Comparison of ENCODE assay signal across 19 cellular contexts in the genomic region with DNA sequence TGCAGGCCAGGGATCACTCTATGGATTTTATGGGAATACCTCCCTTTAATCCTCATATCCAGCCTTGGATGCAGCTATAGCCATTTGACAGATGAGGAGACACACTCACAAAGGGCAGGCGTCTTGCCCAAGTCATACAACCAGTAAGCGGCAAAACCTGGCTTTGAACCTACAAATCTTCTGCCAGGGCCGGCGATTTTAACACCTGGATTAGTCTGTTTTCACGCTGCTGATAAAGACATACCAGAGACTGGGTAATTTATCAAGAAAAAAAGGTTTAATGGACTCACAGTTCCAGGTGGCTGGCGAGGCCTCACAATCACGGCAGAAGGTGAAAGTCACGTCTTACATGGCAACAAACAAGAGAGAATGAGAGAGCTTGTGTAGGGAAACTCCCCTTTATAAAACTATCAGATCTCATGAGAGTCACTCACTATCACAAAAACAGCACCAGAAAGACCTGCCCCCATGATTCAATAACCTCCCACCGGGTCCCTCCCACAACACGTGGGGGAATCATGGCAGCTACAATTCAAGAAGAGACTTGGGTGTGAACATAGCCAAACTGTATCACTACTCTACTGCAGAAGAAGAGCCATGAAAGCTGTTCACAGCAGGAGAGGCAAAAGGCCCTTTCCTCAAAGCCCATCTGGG.
DNase-seq lines count a peak whose midpoint lies in the region; TF ChIP-seq lines count a peak whose summit lies in the region.
"Had no signal": no experiment of that assay in that cellular context is flagged by ENCODE, and none has a peak within 500 bp of the region (broad histone marks: within the 10 kb centered on the region; RNA-seq: fewer than 3 reads in every experiment).

No MANE protein-coding gene starts in this region.

- intact Hi-C loops in CD4-positive, alpha-beta memory T cell (cut with micrococcal nuclease) = loop anchor here (2.0 kb wide), 1 partner anchor 14 kb away; no protein-coding TSS in a partner anchor
- intact Hi-C loops in dorsolateral prefrontal cortex (cut with DNase I) = loop anchor here in 1 of 2 donors (10.0 kb wide), 1 partner anchor 128 kb away; no protein-coding TSS in a partner anchor

- no peak overlapping the region for H2BK15ac ChIP-seq in neuronal stem cell (ENCODE audit: low read length)

- H3K27me3 ChIP-seq in CD4-positive, alpha-beta memory T cell (ENCODE audit: insufficient read depth, low read length) = no peaks in the 10 kb centered on the region
- no peaks in the 10 kb centered on the region for H3K27me3 ChIP-seq in dorsolateral prefrontal cortex
- no peaks in the 10 kb centered on the region for H3K27me3 ChIP-seq in rectal smooth muscle tissue (ENCODE audit: control insufficient read depth, insufficient read depth, low read length)
- no peaks in the 10 kb centered on the region for H3K27me3 ChIP-seq in neuronal stem cell (ENCODE audit: control insufficient read depth in 3 of 3, insufficient read depth in 3 of 3, low read depth in 1 of 3, low read length in 3 of 3)
- H3K27me3 ChIP-seq: testis had no signal

- no peak overlapping the region for H2BK12ac ChIP-seq in neuronal stem cell (ENCODE audit: low read length)

- peaks cover 25% of the 10 kb centered on the region for H3K4me1 ChIP-seq in CD4-positive, alpha-beta memory T cell (ENCODE audit: insufficient read depth, low read length)
- H3K4me1 ChIP-seq in rectal smooth muscle tissue (ENCODE audit: control insufficient read depth, insufficient read depth, low read length) (peaks cover 18% of the 10 kb centered on the region), neuronal stem cell (ENCODE audit: control insufficient read depth in 2 of 2, insufficient read depth in 1 of 2, low read depth in 1 of 2, low read length in 2 of 2) (peaks cover 3 to 13% of the 10 kb centered on the region in 2 donors)

- no peak for TF ChIP-seq CTCF in HFFc6 (IDR thresholded peaks at IDR 0.05)
- no peak for TF ChIP-seq CTCF in dorsolateral prefrontal cortex (IDR thresholded peaks at IDR 0.05 in 54 of 56, conservative IDR thresholded peaks at IDR 0.05 in 2 of 56; ENCODE audit: low read depth in 1 of 56, partially characterized antibody in 56 of 56)

- no peak for DNase-seq in CD4-positive, alpha-beta memory T cell
- DNase-seq in HFFc6 (no peak), dorsolateral prefrontal cortex (no peak), neuronal stem cell (ENCODE audit: low spot score) (no peak), NCI-H69 (lab: John Stamatoyannopoulos, UW) (no peak), SKM-1 treated with dmso at 0.1 percent for 144 hours (lab: John Stamatoyannopoulos, UW; ENCODE audit: unreplicated experiment) (no peak)
- DNase-seq: activated CD4-positive, alpha-beta memory T cell treated with anti-CD3 and anti-CD28 coated beads, Interleukin-2, amount 10 ng/mL, durations not matched to agents 7 days and 5 days; activated naive CD8-positive, alpha-beta T cell treated with anti-CD3 and anti-CD28 coated beads, Interleukin-2, amount 50 U/mL, for 24 hours; Karpas-422; NCI-H1092; NCI-H2029; NCI-H446 treated with DMSO at 0.1 percent for 48 hours; retina; stimulated activated CD4-positive, alpha-beta T cell treated with anti-CD3 and anti-CD28 coated beads, Interleukin-12 subunit alpha, Interleukin-12 subunit beta, amount 100 ng/mL, for 4 hours; SW 1271; testis had no signal

- no peaks in the 10 kb centered on the region for H3K9me3 ChIP-seq in CD4-positive, alpha-beta memory T cell (ENCODE audit: control insufficient read depth in 1 of 2, low read length in 2 of 2)
- peaks cover 2 to 5% of the 10 kb centered on the region in 2 donors for H3K9me3 ChIP-seq in neuronal stem cell (replicated peaks in 1 of 2; ENCODE audit: control insufficient read depth in 2 of 2, insufficient read depth in 1 of 2, low read depth in 1 of 2, low read length in 2 of 2)
- H3K9me3 ChIP-seq: testis had no signal

- no peak overlapping the region for H3K4me3 ChIP-seq in CD4-positive, alpha-beta memory T cell (ENCODE audit: low read length in 2 of 2)
- H3K4me3 ChIP-seq in dorsolateral prefrontal cortex = no peak overlapping the region
- no peak overlapping the region for H3K4me3 ChIP-seq in rectal smooth muscle tissue (ENCODE audit: low read length)
- no peak overlapping the region for H3K4me3 ChIP-seq in neuronal stem cell (ENCODE audit: low read length in 2 of 2)
- H3K4me3 ChIP-seq: testis had no signal

- no peak overlapping the region for H2BK120ac ChIP-seq in neuronal stem cell (ENCODE audit: low read depth, low read length)

- H3K4me1 Mint-ChIP-seq in CD4-positive, alpha-beta memory T cell = peaks cover 20 to 56% (median 26%) of the 10 kb centered on the region in 4 donors
- H3K4me1 Mint-ChIP-seq in HFFc6 (ENCODE audit: low read depth) = peaks cover 41% of the 10 kb centered on the region

- H3K9ac ChIP-seq in rectal smooth muscle tissue (ENCODE audit: low read length) (no peak overlapping the region), neuronal stem cell (ENCODE audit: low read depth, low read length, poor library complexity) (no peak overlapping the region)

- no peak overlapping the region for H4K8ac ChIP-seq in neuronal stem cell (ENCODE audit: low read depth, low read length)

- H4K91ac ChIP-seq in neuronal stem cell (ENCODE audit: low read depth, low read length, poor library complexity) = no peak overlapping the region

- H2AK5ac ChIP-seq in neuronal stem cell (ENCODE audit: low read depth, low read length) = no peak overlapping the region

- H3K4me3 Mint-ChIP-seq in CD4-positive, alpha-beta memory T cell = no peak overlapping the region
- no peak overlapping the region for H3K4me3 Mint-ChIP-seq in HFFc6
- H3K4me3 Mint-ChIP-seq: activated CD4-positive, alpha-beta memory T cell treated with anti-CD3 and anti-CD28 coated beads, Interleukin-2, amount 10 ng/mL, durations not matched to agents 7 days and 5 days; activated naive CD8-positive, alpha-beta T cell treated with anti-CD3 and anti-CD28 coated beads, Interleukin-2, amount 50 U/mL, for 24 hours; activated T-helper 1 cell treated with anti-CD3 and anti-CD28 coated beads, Interleukin-12 subunit alpha, Interleukin-12 subunit beta, Interleukin-2, Interleukin-4 antibody, amounts not matched to agents 30 ng/mL and 10 ng/mL and 1 ng/mL, durations not matched to agents 14 hours and 24 hours and 36 hours; mesothelial cell of epicardium had no signal

- H3K9me3 Mint-ChIP-seq in CD4-positive, alpha-beta memory T cell = peaks cover 0 to 4% (median 0%) of the 10 kb centered on the region in 8 donors
- no peaks in the 10 kb centered on the region for H3K9me3 Mint-ChIP-seq in HFFc6
- H3K9me3 Mint-ChIP-seq: activated CD4-positive, alpha-beta memory T cell treated with anti-CD3 and anti-CD28 coated beads, Interleukin-2, amount 10 ng/mL, durations not matched to agents 7 days and 5 days; activated naive CD8-positive, alpha-beta T cell treated with anti-CD3 and anti-CD28 coated beads, Interleukin-2, amount 50 U/mL, for 24 hours; activated T-helper 1 cell treated with anti-CD3 and anti-CD28 coated beads, Interleukin-12 subunit alpha, Interleukin-12 subunit beta, Interleukin-2, Interleukin-4 antibody, amounts not matched to agents 30 ng/mL and 10 ng/mL and 1 ng/mL, durations not matched to agents 14 hours and 24 hours and 36 hours had no signal

- H3K23ac ChIP-seq in neuronal stem cell (ENCODE audit: low read depth, low read length, poor library complexity) = no peak overlapping the region

- H2BK5ac ChIP-seq in neuronal stem cell (ENCODE audit: low read length) = no peak overlapping the region

- H3K27ac Mint-ChIP-seq in CD4-positive, alpha-beta memory T cell = peak overlapping the region in 5 of 7 donors; percentile 13 to 60 (median 53)
- H3K27ac Mint-ChIP-seq in HFFc6 = peak overlapping the region; percentile 89
- H3K27ac Mint-ChIP-seq: activated CD4-positive, alpha-beta memory T cell treated with anti-CD3 and anti-CD28 coated beads, Interleukin-2, amount 10 ng/mL, durations not matched to agents 7 days and 5 days; activated naive CD8-positive, alpha-beta T cell treated with anti-CD3 and anti-CD28 coated beads, Interleukin-2, amount 50 U/mL, for 24 hours; activated T-helper 1 cell treated with anti-CD3 and anti-CD28 coated beads, Interleukin-12 subunit alpha, Interleukin-12 subunit beta, Interleukin-2, Interleukin-4 antibody, amounts not matched to agents 30 ng/mL and 10 ng/mL and 1 ng/mL, durations not matched to agents 14 hours and 24 hours and 36 hours; mesothelial cell of epicardium had no signal

- H3K27me3 Mint-ChIP-seq in CD4-positive, alpha-beta memory T cell = no peaks in the 10 kb centered on the region
- peaks cover 3% of the 10 kb centered on the region; the same call in 1 of the 2 replicates for H3K27me3 Mint-ChIP-seq in HFFc6 (ENCODE audit: insufficient read depth)
- H3K27me3 Mint-ChIP-seq: activated CD4-positive, alpha-beta memory T cell treated with anti-CD3 and anti-CD28 coated beads, Interleukin-2, amount 10 ng/mL, durations not matched to agents 7 days and 5 days; activated naive CD8-positive, alpha-beta T cell treated with anti-CD3 and anti-CD28 coated beads, Interleukin-2, amount 50 U/mL, for 24 hours had no signal

- no peak overlapping the region for H3K14ac ChIP-seq in neuronal stem cell (ENCODE audit: low read length)

- WGBS in neuronal stem cell (ENCODE audit: extremely low coverage in 2 of 2, insufficient read length in 2 of 2, insufficient replicate concordance in 1 of 2), 2 donors = no CpG with 5 or more reads among the region's 10 CpGs

- H3K4me2 ChIP-seq in neuronal stem cell (ENCODE audit: insufficient read depth, low read length, poor library complexity, severe bottlenecking) = no peak overlapping the region

- H3K36me3 ChIP-seq in CD4-positive, alpha-beta memory T cell (ENCODE audit: insufficient read depth, low read length) = no peaks in the 10 kb centered on the region
- H3K36me3 ChIP-seq in rectal smooth muscle tissue (ENCODE audit: control insufficient read depth, insufficient read depth, low read length) (no peaks in the 10 kb centered on the region), neuronal stem cell (replicated peaks in 1 of 2; ENCODE audit: control insufficient read depth in 2 of 2, insufficient read depth in 2 of 2, low read length in 2 of 2) (no peaks in the 10 kb centered on the region)

- H3K27ac ChIP-seq in CD4-positive, alpha-beta memory T cell (ENCODE audit: low read depth, low read length) = no peak overlapping the region
- peak overlapping the region in 49 of 59 donors; percentile 14 to 98 (median 95) for H3K27ac ChIP-seq in dorsolateral prefrontal cortex
- peak overlapping the region; percentile 70 for H3K27ac ChIP-seq in rectal smooth muscle tissue (ENCODE audit: low read depth, low read length)
- H3K27ac ChIP-seq in neuronal stem cell (replicated peaks; ENCODE audit: low read length) = no peak overlapping the region

- no peak overlapping the region for H3K18ac ChIP-seq in neuronal stem cell (ENCODE audit: low read length)

- no peak overlapping the region for H2AFZ ChIP-seq in neuronal stem cell (ENCODE audit: low read length)

- POLR2A ChIA-PET in CD4-positive, alpha-beta memory T cell (lab: Charles Lee; ENCODE audit: partially characterized antibody) = interaction anchor here (0.8 to 9.1 kb wide), 4 partner anchors 33 to 51 kb away, joined by 3 to 201 read pairs (median 4); no protein-coding TSS in a partner anchor

- no peaks in the 10 kb centered on the region for H3K79me1 ChIP-seq in neuronal stem cell (ENCODE audit: low read depth, low read length)

- no peak overlapping the region for H3K4ac ChIP-seq in neuronal stem cell (ENCODE audit: low read length)

- H3K36me3 Mint-ChIP-seq in CD4-positive, alpha-beta memory T cell = peaks cover 1 to 20% of the 10 kb centered on the region in 2 donors
- peaks cover 6% of the 10 kb centered on the region; the same call in 1 of the 2 replicates for H3K36me3 Mint-ChIP-seq in HFFc6 (ENCODE audit: low read depth)

- CTCF ChIA-PET in CD4-positive, alpha-beta memory T cell (lab: Charles Lee; ENCODE audit: partially characterized antibody) = no interaction called here

Comparison
In these comparisons a context has a peak if more than half of its experiments do, and no peak if none do; other contexts are left out.
1. H3K27ac ChIP-seq: peak in dorsolateral prefrontal cortex (49 of 59) and rectal smooth muscle tissue (single experiment); none in CD4-positive, alpha-beta memory T cell (single experiment) and neuronal stem cell (single experiment).